ENCODE assay signal across 29 cellular contexts in genomic region chr12:48033451-48033850, GRCh38. TPM values are rescaled to one million over a fixed set of nuclear protein-coding genes. Genes with fewer than 3 reads are reported as not detected.
"Had no signal": no experiment of that assay in that cellular context is flagged by ENCODE, and none has a peak within 500 bp of the region (broad histone marks: within the 10 kb centered on the region; RNA-seq: fewer than 3 reads in every experiment).

No MANE protein-coding gene starts in this region.

- H3K27ac ChIP-seq: heart right ventricle, hepatocyte, left lung, lower lobe of right lung, pancreas, prostate gland, skin epidermis, stomach, testis, thyroid gland, transverse colon, upper lobe of right lung had no signal

- H3K4me3 ChIP-seq: heart right ventricle, hepatocyte, left lung, lower lobe of right lung, pancreas, prostate gland, skin epidermis, stomach, testis, thyroid gland, transverse colon, upper lobe of right lung had no signal

- H3K9me3 Mint-ChIP-seq: naive thymus-derived CD8-positive, alpha-beta T cell; nephron; stimulated activated naive B cell treated with anti-CD40 and anti-IgM and Interleukin-4, amounts not matched to agents 10 μg/mL and 1 μg/mL and 100 μg/mL, for 72 hours had no signal

- H3K27ac Mint-ChIP-seq: naive thymus-derived CD8-positive, alpha-beta T cell; nephron; stimulated activated naive B cell treated with anti-CD40 and anti-IgM and Interleukin-4, amounts not matched to agents 10 μg/mL and 1 μg/mL and 100 μg/mL, for 72 hours had no signal

- ATAC-seq: heart right ventricle; left colon; left lung; lower lobe of right lung; naive thymus-derived CD8-positive, alpha-beta T cell; pancreas; right cardiac atrium; sciatic nerve; stimulated activated naive B cell treated with anti-CD40 and anti-IgM and Interleukin-4, amounts not matched to agents 10 μg/mL and 1 μg/mL and 100 μg/mL, for 72 hours; stimulated activated naive CD8-positive, alpha-beta T cell treated with anti-CD3 and anti-CD28 coated beads, Interleukin-15, Interleukin-2, amounts not matched to agents 100 U/mL and 50 U/mL, for 24 hours; upper lobe of right lung had no signal

- H3K9me3 ChIP-seq: heart right ventricle, left lung, lower lobe of right lung, pancreas, prostate gland, stomach, testis, thyroid gland, transverse colon, upper lobe of right lung had no signal

- DNase-seq: heart right ventricle; left colon; left lung; lower lobe of right lung; mammary epithelial cell; mesenchymal stem cell; naive thymus-derived CD8-positive, alpha-beta T cell; nucleus accumbens; pancreas; posterior cingulate gyrus; retina; right cardiac atrium; stimulated activated CD4-positive, alpha-beta T cell treated with anti-CD3 and anti-CD28 coated beads, Interleukin-12 subunit alpha, Interleukin-12 subunit beta, amount 100 ng/mL, for 4 hours; stimulated activated CD4-positive, alpha-beta T cell treated with anti-CD3 and anti-CD28 coated beads, Interleukin-15, amount 100 ng/mL, for 24 hours; stimulated activated CD4-positive, alpha-beta T cell treated with anti-CD3 and anti-CD28 coated beads, Interleukin-2, amount 100 ng/mL, for 24 hours; stimulated activated CD4-positive, alpha-beta T cell treated with anti-CD3 and anti-CD28 coated beads, Interleukin-4, amount 100 ng/mL, for 1 hour; stimulated activated naive B cell treated with anti-CD40 and anti-IgM and Interleukin-4, amounts not matched to agents 10 μg/mL and 1 μg/mL and 100 μg/mL, for 72 hours; stimulated activated naive CD8-positive, alpha-beta T cell treated with anti-CD3 and anti-CD28 coated beads, Interleukin-15, Interleukin-2, amounts not matched to agents 100 U/mL and 50 U/mL, for 24 hours; stomach; testis; thyroid gland; transverse colon; upper lobe of right lung had no signal

- H3K4me2 ChIP-seq: hepatocyte had no signal

- H3K27me3 ChIP-seq: hepatocyte, left lung, pancreas, stomach, testis, thyroid gland, transverse colon, upper lobe of right lung had no signal

- H2AFZ ChIP-seq: hepatocyte had no signal

- H3K4me3 Mint-ChIP-seq: naive thymus-derived CD8-positive, alpha-beta T cell; nephron; stimulated activated naive B cell treated with anti-CD40 and anti-IgM and Interleukin-4, amounts not matched to agents 10 μg/mL and 1 μg/mL and 100 μg/mL, for 72 hours had no signal

- H3K4me1 ChIP-seq: left lung, pancreas, prostate gland, thyroid gland had no signal

- H3K36me3 ChIP-seq: heart right ventricle, left lung, lower lobe of right lung, pancreas, prostate gland, stomach, thyroid gland, transverse colon, upper lobe of right lung had no signal

RNA-seq across cellular contexts. Expression of gene COL2A1, which starts 29.2 kb away (rescaled TPM):
- total RNA-seq: lower lobe of right lung, right cardiac atrium, sciatic nerve, thyroid gland, upper lobe of right lung had no signal
- polyA plus RNA-seq: liver; naive thymus-derived CD8-positive, alpha-beta T cell had no signal
